ENCODE assay signal across 9 cellular contexts in the genomic region with DNA sequence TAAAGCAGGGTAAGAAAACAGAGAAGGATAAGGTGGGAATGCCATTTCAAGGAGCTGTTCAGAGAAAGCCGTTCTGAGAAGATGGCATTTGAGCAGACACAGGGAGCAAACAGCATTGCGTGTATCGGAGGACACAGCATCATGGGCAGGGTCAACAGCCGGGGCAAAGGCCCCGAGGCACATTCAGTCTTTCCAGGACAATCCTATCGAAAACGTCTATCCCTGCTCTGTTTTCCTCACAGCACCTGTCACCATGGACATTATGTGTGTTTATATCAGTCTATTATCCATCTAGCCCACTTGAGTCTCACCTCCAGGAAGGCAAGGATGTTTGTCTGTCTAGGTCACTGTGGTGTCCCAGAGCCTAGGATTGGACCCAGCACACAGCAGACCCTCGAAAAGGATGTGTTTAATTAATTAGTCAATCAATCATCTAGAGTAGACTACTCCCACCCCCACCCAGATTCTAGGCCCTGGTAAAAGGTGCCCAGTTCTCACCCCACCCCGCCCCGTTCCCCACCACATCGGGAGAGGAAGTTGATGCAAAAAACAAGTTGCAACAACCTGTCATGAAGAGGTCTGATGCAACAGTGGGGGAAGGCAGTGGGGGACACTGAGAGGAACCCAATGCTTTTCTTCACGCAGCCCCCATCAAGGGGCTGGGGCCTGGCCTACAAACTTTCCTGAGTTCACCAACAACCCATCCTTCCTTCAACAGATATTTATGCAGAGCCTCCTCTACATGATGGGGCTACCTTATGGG.
DNase-seq lines count a peak whose midpoint lies in the region; ATAC-seq, FAIRE-seq and TF ChIP-seq lines count a peak whose summit lies in the region.
"Had no signal": no experiment of that assay in that cellular context is flagged by ENCODE, and none has a peak within 500 bp of the region (broad histone marks: within the 10 kb centered on the region; RNA-seq: fewer than 3 reads in every experiment).

No MANE protein-coding gene starts in this region.

- H3K4me3 ChIP-seq in endothelial cell of umbilical vein (replicated peaks in 1 of 3; ENCODE audit: insufficient read depth in 1 of 3, low read depth in 1 of 3, low read length in 3 of 3) (no peak overlapping the region), Karpas-422 (ENCODE audit: low read length) (no peak overlapping the region)

- no peak for FAIRE-seq in endothelial cell of umbilical vein (lab: Jason Lieb, UNC)

- no peaks in the 10 kb centered on the region for H4K20me1 ChIP-seq in endothelial cell of umbilical vein (replicated peaks; ENCODE audit: control insufficient read depth, extremely low read depth, insufficient read depth, low read length)
- H4K20me1 ChIP-seq in Karpas-422 (ENCODE audit: insufficient read depth, low read depth, low read length) = no peaks in the 10 kb centered on the region

- CTCF ChIA-PET in endothelial cell of umbilical vein (lab: Charles Lee) = interaction anchor here (1.0 to 2.0 kb wide), 2 partner anchors 10 to 104 kb away, joined by 3 to 4 read pairs; no protein-coding TSS in a partner anchor

- H3K36me3 ChIP-seq in endothelial cell of umbilical vein (ENCODE audit: control insufficient read depth in 2 of 2, extremely low read depth in 1 of 2, insufficient read depth in 2 of 2, low read length in 2 of 2) = no peaks in the 10 kb centered on the region
- H3K36me3 ChIP-seq in Karpas-422 (ENCODE audit: insufficient read depth, low read length) = no peaks in the 10 kb centered on the region

- H3K9me2 ChIP-seq in Karpas-422 (replicated peaks; ENCODE audit: insufficient read depth, low read length) = no peaks in the 10 kb centered on the region

- BruUV-seq in endothelial cell of umbilical vein (replicated peaks; lab: Mats Ljungman, UMichigan) = no TSS peak

- H3K27me3 ChIP-seq in endothelial cell of umbilical vein (ENCODE audit: control insufficient read depth in 2 of 2, insufficient read depth in 2 of 2, low read length in 2 of 2) (no peaks in the 10 kb centered on the region), Karpas-422 (ENCODE audit: low read length) (no peaks in the 10 kb centered on the region)

- H3K4me2 ChIP-seq in endothelial cell of umbilical vein (ENCODE audit: insufficient read depth, low read length) = peak overlapping the region; percentile 36
- no peak overlapping the region for H3K4me2 ChIP-seq in Karpas-422 (ENCODE audit: low read depth, low read length, poor library complexity, severe bottlenecking)

- peaks cover 90% of the 10 kb centered on the region for H3K79me2 ChIP-seq in endothelial cell of umbilical vein (ENCODE audit: control insufficient read depth, insufficient read depth, low read length)
- H3K79me2 ChIP-seq in Karpas-422 (ENCODE audit: low read length) = no peaks in the 10 kb centered on the region

- DNase-seq in Kasumi-1 (lab: John Stamatoyannopoulos, UW) (peak; percentile 13 to 14), endothelial cell of umbilical vein (ENCODE audit: low read depth, low spot score) (no peak), Karpas-422 (no peak), pons (ENCODE audit: low spot score) (no peak), amniotic stem cell (lab: John Stamatoyannopoulos, UW) (no peak)
- DNase-seq in activated CD4-positive, alpha-beta T cell treated with anti-CD3 and anti-CD28 coated beads for 48 hours = peak; percentile 33
- DNase-seq in stimulated activated CD8-positive, alpha-beta memory T cell treated with anti-CD3 and anti-CD28 coated beads, Interleukin-4, amount 100 ng/mL, for 48 hours = peak; percentile 70

- dilution Hi-C loops in endothelial cell of umbilical vein (cut with MboI; ENCODE audit: extremely low pct_ligation_motif_present, low sequenced_read_pairs) = no loop called here

- H3K4me1 ChIP-seq in endothelial cell of umbilical vein (ENCODE audit: control insufficient read depth, extremely low read depth, insufficient read depth, low read length) (peaks cover 47% of the 10 kb centered on the region), Karpas-422 (ENCODE audit: low read length) (no peaks in the 10 kb centered on the region)

- H3K9ac ChIP-seq in endothelial cell of umbilical vein (replicated peaks; ENCODE audit: extremely low read depth, insufficient read depth, low read length) = no peak overlapping the region
- H3K9ac ChIP-seq in Karpas-422 (ENCODE audit: low read length) = no peak overlapping the region

- H3K9me1 ChIP-seq in endothelial cell of umbilical vein (replicated peaks; ENCODE audit: control insufficient read depth, extremely low read depth, insufficient read depth, low read length) = no peaks in the 10 kb centered on the region

- H2AFZ ChIP-seq in endothelial cell of umbilical vein (ENCODE audit: low read depth, low read length) (no peak overlapping the region), Karpas-422 (ENCODE audit: low read length) (no peak overlapping the region)

- TF ChIP-seq POLR2A in endothelial cell of umbilical vein (IDR thresholded peaks at IDR 0.05; ENCODE audit: low read depth, low read length) = no peak

- no peak for ATAC-seq in HG03095 (IDR thresholded peaks at IDR 0.05; ENCODE audit: unreplicated experiment)

- H3K27ac ChIP-seq in endothelial cell of umbilical vein (ENCODE audit: insufficient read depth, low read depth, low read length) (peak overlapping the region; percentile 80), Karpas-422 (ENCODE audit: low read length) (no peak overlapping the region)
- H3K27ac ChIP-seq: VCaP had no signal

- POLR2A ChIA-PET in endothelial cell of umbilical vein (lab: Charles Lee) = no interaction called here

- intact Hi-C loops in endothelial cell of umbilical vein (cut with micrococcal nuclease) = loop anchor here (2.0 to 10.0 kb wide), 2 partner anchors 38 to 144 kb away; no protein-coding TSS in a partner anchor

- TF ChIP-seq CTCF in endothelial cell of umbilical vein (IDR thresholded peaks at IDR 0.05; ENCODE audit: extremely low read depth in 1 of 2, insufficient read depth in 1 of 2, low read depth in 1 of 2, low read length in 2 of 2) = no peak

- H3K9me3 ChIP-seq in endothelial cell of umbilical vein (replicated peaks; ENCODE audit: control insufficient read depth, insufficient read depth, low read length) (no peaks in the 10 kb centered on the region), Karpas-422 (ENCODE audit: low read length) (no peaks in the 10 kb centered on the region)

TF ChIP-seq in endothelial cell of umbilical vein, 7 proteins besides CTCF, POLR2A, EP300 and RAD21:
- TF ChIP-seq EZH2 (IDR thresholded peaks at IDR 0.05; ENCODE audit: borderline replicate concordance, low read depth, low read length, severe bottlenecking) = no peak

Comparison
In these comparisons a context has a peak if more than half of its experiments do, and no peak if none do; other contexts are left out.
1. DNase-seq: peak in Kasumi-1 (2 of 2), activated CD4-positive, alpha-beta T cell treated with anti-CD3 and anti-CD28 coated beads for 48 hours (single experiment) and stimulated activated CD8-positive, alpha-beta memory T cell treated with anti-CD3 and anti-CD28 coated beads, Interleukin-4, amount 100 ng/mL, for 48 hours (single experiment); none in endothelial cell of umbilical vein (single experiment), Karpas-422 (single experiment), pons (single experiment) and amniotic stem cell (single experiment).